ENCODE assay signal across 12 cellular contexts in the genomic region with DNA sequence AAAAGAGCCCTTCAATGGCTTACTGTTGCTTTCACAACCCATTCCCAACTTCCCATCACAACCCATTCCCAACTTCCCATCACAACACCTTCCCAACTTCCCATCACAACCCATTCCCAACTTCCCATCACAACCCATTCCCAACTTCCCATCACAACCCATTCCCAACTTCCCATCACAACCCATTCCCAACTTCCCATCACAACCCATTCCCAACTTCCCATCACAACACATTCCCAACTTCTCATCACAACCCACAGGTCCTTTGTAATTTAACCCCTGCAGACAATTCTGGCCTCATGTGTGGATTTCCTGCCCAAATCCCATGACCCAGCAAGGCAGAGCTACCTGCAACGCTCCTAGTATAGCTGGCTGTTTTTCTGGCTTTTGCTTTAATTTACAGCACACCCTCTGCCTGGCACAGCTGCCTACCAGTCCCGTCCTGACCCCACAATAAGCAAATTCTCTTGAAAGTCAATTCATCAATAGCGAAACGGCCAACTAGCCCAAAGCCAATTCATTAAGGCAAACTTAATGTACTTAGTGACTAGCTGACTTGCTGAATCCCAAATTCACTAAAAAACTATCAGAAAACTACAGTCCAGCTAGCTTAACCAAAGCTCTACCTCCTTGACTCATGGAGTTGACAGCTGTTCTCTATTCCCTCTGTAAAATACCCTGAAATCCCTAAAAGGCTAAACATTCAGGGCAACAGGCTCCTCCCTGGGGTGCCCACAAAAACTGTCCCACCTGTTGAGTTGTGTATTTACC.
A peak's percentile ranks its signal among the peaks of the same experiment; 100 is the strongest.
DNase-seq lines count a peak whose midpoint lies in the region; ATAC-seq, FAIRE-seq and TF ChIP-seq lines count a peak whose summit lies in the region.
"Had no signal": no experiment of that assay in that cellular context is flagged by ENCODE, and none has a peak within 500 bp of the region (broad histone marks: within the 10 kb centered on the region; RNA-seq: fewer than 3 reads in every experiment).

No MANE protein-coding gene starts in this region.

- CTCF ChIA-PET in A673 (lab: Charles Lee) = interaction anchor here (1.0 kb wide), 1 partner anchor 20 kb away, joined by 4 read pairs; no protein-coding TSS in a partner anchor
- CTCF ChIA-PET in activated CD8-positive, alpha-beta T cell treated with anti-CD3 and anti-CD28 coated beads for 36 hours (lab: Charles Lee) = interaction anchor here (0.8 to 2.1 kb wide), 8 partner anchors 12 to 124 kb away, joined by 3 to 7 read pairs (median 4); no protein-coding TSS in a partner anchor

- FAIRE-seq in keratinocyte (lab: Jason Lieb, UNC) = peak; percentile 100

- H3K36me3 ChIP-seq in A673 (ENCODE audit: insufficient read depth, low read length, poor library complexity, severe bottlenecking) = no peaks in the 10 kb centered on the region
- peaks cover 5 to 9% of the 10 kb centered on the region in 2 experiments for H3K36me3 ChIP-seq in keratinocyte (ENCODE audit: control insufficient read depth in 2 of 2, extremely low read depth in 1 of 2, insufficient read depth in 2 of 2, low read length in 2 of 2)
- peaks cover 0 to 12% (median 10%) of the 10 kb centered on the region in 4 donors for H3K36me3 ChIP-seq in stomach

- POLR2A ChIA-PET in A673 (lab: Charles Lee; ENCODE audit: low non-redundant PET) = no interaction called here
- POLR2A ChIA-PET in activated CD8-positive, alpha-beta T cell treated with anti-CD3 and anti-CD28 coated beads for 36 hours (lab: Charles Lee) = interaction anchor here (0.7 to 1.4 kb wide), 4 partner anchors 9 to 363 kb away, joined by 3 to 5 read pairs (median 4); no protein-coding TSS in a partner anchor

- H4K20me1 ChIP-seq in keratinocyte (ENCODE audit: control insufficient read depth, extremely low read depth, insufficient read depth, low read length) = peaks cover 2% of the 10 kb centered on the region

- H3K27ac ChIP-seq in A673 (ENCODE audit: low read depth, low read length, poor library complexity, severe bottlenecking) (no peak overlapping the region), keratinocyte (ENCODE audit: control insufficient read depth, insufficient read depth, low read length) (no peak overlapping the region), stomach (no peak overlapping the region)

- H3K4me1 ChIP-seq in A673 (ENCODE audit: insufficient read depth, low read length, poor library complexity, severe bottlenecking) (peaks cover 38% of the 10 kb centered on the region), keratinocyte (ENCODE audit: control insufficient read depth, extremely low read depth, insufficient read depth, low read length) (peaks cover 8% of the 10 kb centered on the region), stomach (peaks cover 0 to 20% (median 9%) of the 10 kb centered on the region in 4 donors)

- 96 to 97% (median 97%) methylated on average over 4 of the region's 4 CpGs for WGBS in stomach, 5 donors

- H3K36me3 Mint-ChIP-seq in activated CD8-positive, alpha-beta T cell treated with anti-CD3 and anti-CD28 coated beads for 36 hours (ENCODE audit: low read depth) = peaks cover 21% of the 10 kb centered on the region

- no peaks in the 10 kb centered on the region for H3K27me3 Mint-ChIP-seq in activated CD8-positive, alpha-beta T cell treated with anti-CD3 and anti-CD28 coated beads for 36 hours

- TF ChIP-seq CTCF in A673 (conservative IDR thresholded peaks at IDR 0.05; ENCODE audit: low read depth, low read length) (no peak), keratinocyte (optimal IDR thresholded peaks at IDR 0.05 in 1 of 3, IDR thresholded peaks at IDR 0.05 in 1 of 3, conservative IDR thresholded peaks at IDR 0.05 in 1 of 3; ENCODE audit: extremely low read depth in 1 of 3, insufficient read depth in 2 of 3, low read length in 3 of 3) (no peak), stomach (IDR thresholded peaks at IDR 0.05) (no peak)
- TF ChIP-seq CTCF in activated CD8-positive, alpha-beta T cell treated with anti-CD3 and anti-CD28 coated beads for 36 hours (IDR thresholded peaks at IDR 0.05) = no peak

- H3K4me3 ChIP-seq in A673 (ENCODE audit: low read depth, low read length, poor library complexity, severe bottlenecking) (no peak overlapping the region), keratinocyte (ENCODE audit: control insufficient read depth in 2 of 3, extremely low read depth in 1 of 3, insufficient read depth in 2 of 3, low read depth in 1 of 3, low read length in 3 of 3) (no peak overlapping the region), stomach (no peak overlapping the region)

- no peaks in the 10 kb centered on the region for H3K9me3 ChIP-seq in A673 (ENCODE audit: low read depth, low read length, poor library complexity, severe bottlenecking)
- H3K9me3 ChIP-seq in keratinocyte (ENCODE audit: control insufficient read depth, low read depth, low read length) = peaks cover 2% of the 10 kb centered on the region
- H3K9me3 ChIP-seq in stomach = no peaks in the 10 kb centered on the region

- TF ChIP-seq EP300 in stomach (IDR thresholded peaks at IDR 0.05) = no peak

- H2AFZ ChIP-seq in keratinocyte (ENCODE audit: control insufficient read depth, low read length) = no peak overlapping the region

- peaks cover 8% of the 10 kb centered on the region for H3K79me2 ChIP-seq in keratinocyte (ENCODE audit: control insufficient read depth, insufficient read depth, low read length)

- H3K9me3 Mint-ChIP-seq in activated CD8-positive, alpha-beta T cell treated with anti-CD3 and anti-CD28 coated beads for 36 hours = peaks cover 4% of the 10 kb centered on the region

- H3K4me1 Mint-ChIP-seq in activated CD8-positive, alpha-beta T cell treated with anti-CD3 and anti-CD28 coated beads for 36 hours (ENCODE audit: low read depth) = peaks cover 25% of the 10 kb centered on the region

- H3K4me2 ChIP-seq in keratinocyte (ENCODE audit: control insufficient read depth, extremely low read depth, insufficient read depth, low read depth, low read length) = no peak overlapping the region

- H3K9ac ChIP-seq in keratinocyte (ENCODE audit: control insufficient read depth, extremely low read depth, insufficient read depth, low read length) = no peak overlapping the region

- BruUV-seq in A673 (replicated peaks; lab: Mats Ljungman, UMichigan) = no TSS peak

- DNase-seq in A673 (ENCODE audit: low spot score) (peak; percentile 58), keratinocyte (ENCODE audit: low read depth, low spot score) (no peak), stomach (no peak), AG20443 (ENCODE audit: low spot score) (no peak), NCI-H446 (lab: John Stamatoyannopoulos, UW) (no peak)
- DNase-seq in activated CD8-positive, alpha-beta T cell treated with anti-CD3 and anti-CD28 coated beads for 36 hours = peak; percentile 61
- DNase-seq: activated T-cell treated with anti-CD3 and anti-CD28 coated beads, Interleukin-2, amount 50 U/mL, for 1 hour; MM.1S; NCI-H82 had no signal

- peak; percentile 64 for ATAC-seq in GM18505 (IDR thresholded peaks at IDR 0.05; ENCODE audit: unreplicated experiment)
- ATAC-seq in activated CD8-positive, alpha-beta T cell treated with anti-CD3 and anti-CD28 coated beads for 36 hours = peak; percentile 71
- no peak for ATAC-seq in GM19463 (IDR thresholded peaks at IDR 0.05; ENCODE audit: unreplicated experiment)

- H3K27ac Mint-ChIP-seq in activated CD8-positive, alpha-beta T cell treated with anti-CD3 and anti-CD28 coated beads for 36 hours = peak overlapping the region; percentile 64

- no peak for TF ChIP-seq POLR2A in GM18505 (IDR thresholded peaks at IDR 0.05; ENCODE audit: borderline replicate concordance, extremely low read depth, insufficient read depth, insufficient read length)
- TF ChIP-seq POLR2A in stomach (IDR thresholded peaks at IDR 0.05) = no peak

- H3K9me1 ChIP-seq in keratinocyte (ENCODE audit: control insufficient read depth, extremely low read depth, insufficient read depth, low read length) = no peaks in the 10 kb centered on the region

- H3K27me3 ChIP-seq in A673 (replicated peaks; ENCODE audit: insufficient read depth, low read depth, low read length, poor library complexity) = no peaks in the 10 kb centered on the region
- no peaks in the 10 kb centered on the region for H3K27me3 ChIP-seq in keratinocyte (ENCODE audit: control insufficient read depth, extremely low read depth, insufficient read depth, low read length)
- no peaks in the 10 kb centered on the region for H3K27me3 ChIP-seq in stomach

- intact Hi-C loops in A673 (cut with micrococcal nuclease; ENCODE audit: unreplicated experiment) = no loop called here
- intact Hi-C loops in activated CD8-positive, alpha-beta T cell treated with anti-CD3 and anti-CD28 coated beads for 36 hours (cut with micrococcal nuclease) = no loop called here
- intact Hi-C loops in stomach (cut with DNase I; ENCODE audit: low total_unique reads) = no loop called here

- dilution Hi-C loops in keratinocyte (cut with MboI; ENCODE audit: extremely low pct_ligation_motif_present, low sequenced_read_pairs) = no loop called here

- peak overlapping the region; percentile 55 for H3K4me3 Mint-ChIP-seq in activated CD8-positive, alpha-beta T cell treated with anti-CD3 and anti-CD28 coated beads for 36 hours
- H3K4me3 Mint-ChIP-seq: nephron had no signal

Comparison
In these comparisons a context has a peak if more than half of its experiments do, and no peak if none do; other contexts are left out.
1. DNase-seq: peak in A673 (single experiment) and activated CD8-positive, alpha-beta T cell treated with anti-CD3 and anti-CD28 coated beads for 36 hours (single experiment); none in keratinocyte (single experiment), stomach (single experiment), AG20443 (single experiment) and NCI-H446 (0 of 2).